7 cellular contexts compared by ENCODE assay signal in the genomic region with DNA sequence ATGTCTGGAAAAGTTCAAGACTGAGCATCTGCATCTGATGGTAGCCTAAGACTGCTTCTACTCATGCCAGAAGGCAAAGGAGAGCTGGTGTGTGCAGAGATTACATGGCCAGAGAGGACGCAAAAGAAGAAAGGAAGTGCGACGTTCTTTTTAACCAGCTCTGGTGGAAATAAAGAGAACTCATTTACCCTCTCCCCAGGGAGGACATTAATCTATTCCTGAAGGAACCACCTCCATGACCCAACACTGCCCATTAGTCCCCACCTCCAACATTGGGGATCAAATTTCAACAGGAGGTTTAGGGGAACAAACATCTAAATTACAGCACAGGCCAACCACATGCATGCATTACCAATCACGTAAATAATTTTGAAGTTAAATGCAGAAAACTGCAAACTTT. TPM values are rescaled to one million over a fixed set of nuclear protein-coding genes. Genes with fewer than 3 reads are reported as not detected.
DNase-seq lines count a peak whose midpoint lies in the region; TF ChIP-seq lines count a peak whose summit lies in the region.

No MANE protein-coding gene starts in this region.

- no peaks in the 10 kb centered on the region for H3K36me3 ChIP-seq in endodermal cell (ENCODE audit: control insufficient read depth, insufficient read depth, low read length)

- no peak overlapping the region for H3K27ac Mint-ChIP-seq in endodermal cell

- peak; percentile 5 for DNase-seq in GM12865 (ENCODE audit: low read depth)
- DNase-seq in NCI-H69 (lab: John Stamatoyannopoulos, UW) = peak; percentile 93
- peak; percentile 57 for DNase-seq in endodermal cell
- peak; percentile 15 for DNase-seq in renal cortical epithelial cell (ENCODE audit: low read depth)
- no peak for DNase-seq in stimulated activated CD4-positive, alpha-beta T cell treated with anti-CD3 and anti-CD28 coated beads, Interleukin-4, amount 100 ng/mL, for 1 hour
- no peak for DNase-seq in amniotic stem cell (lab: John Stamatoyannopoulos, UW)
- DNase-seq in posterior cingulate gyrus = no peak

- TF ChIP-seq CTCF in GM12865 (IDR thresholded peaks at IDR 0.05; ENCODE audit: insufficient read depth, low read depth, low read length, missing control alignments) = no peak
- TF ChIP-seq CTCF in endodermal cell (conservative IDR thresholded peaks at IDR 0.05) = no peak

- no peaks in the 10 kb centered on the region for H3K4me1 ChIP-seq in endodermal cell (ENCODE audit: control insufficient read depth, insufficient read depth, low read length)

- peaks cover 4% of the 10 kb centered on the region for H3K36me3 Mint-ChIP-seq in endodermal cell (ENCODE audit: low read depth)

- H3K9me3 Mint-ChIP-seq in endodermal cell = no peaks in the 10 kb centered on the region

- WGBS in endodermal cell (ENCODE audit: insufficient coverage in 1 of 2, insufficient read length in 1 of 2), 2 experiments = 14% methylated on average over 4 of the region's 4 CpGs; no CpG with 5 or more reads in 1 of the 2 experiments

- H3K4me1 Mint-ChIP-seq in endodermal cell = peaks cover 12% of the 10 kb centered on the region

- H3K4me3 Mint-ChIP-seq in endodermal cell = peak overlapping the region; percentile 84

- H3K27me3 Mint-ChIP-seq in endodermal cell (ENCODE audit: insufficient read depth) = peaks cover 19% of the 10 kb centered on the region

- peaks cover 4% of the 10 kb centered on the region for H3K27me3 ChIP-seq in endodermal cell (ENCODE audit: control insufficient read depth, insufficient read depth, low read length, poor library complexity, severe bottlenecking)

- H3K27ac ChIP-seq in endodermal cell (ENCODE audit: low read depth, low read length) = no peak overlapping the region

- H3K4me3 ChIP-seq in GM12865 (ENCODE audit: low read depth, low read length) (peak overlapping the region; percentile 96), endodermal cell (ENCODE audit: low read length) (peak overlapping the region; percentile 92)

- no peaks in the 10 kb centered on the region for H3K9me3 ChIP-seq in endodermal cell (ENCODE audit: control insufficient read depth, low read length)

- intact Hi-C loops in posterior cingulate gyrus (cut with DNase I) = loop anchor here (5.0 kb wide), 1 partner anchor 43 kb away; a partner anchor contains a TSS

- H3K9ac ChIP-seq in endodermal cell (ENCODE audit: extremely low read depth, low read length, poor library complexity, severe bottlenecking) = no peak overlapping the region

RNA-seq across cellular contexts. Expression of a gene that starts 1.5 kb away (rescaled TPM):
- total RNA-seq in endodermal cell (10 to 100 TPM; 24.5 to 28.9 TPM), renal cortical epithelial cell (49.1 and 58.6 TPM in 2 replicates)
- polyA plus RNA-seq in endodermal cell (2013, experiment 1 of 2) = 31.7 TPM
- 29.0 TPM for polyA plus RNA-seq in endodermal cell (2013, experiment 2 of 2)

RNA-seq across cellular contexts. Expression of a gene that starts 41.6 kb away (rescaled TPM):
- total RNA-seq in endodermal cell = 1 to 10 TPM in 1 of 2 donors, under 1 TPM in 1; 0.77 to 1.4 TPM
- 5.0 TPM for polyA plus RNA-seq in endodermal cell (2013, experiment 1 of 2)
- 4.9 TPM for polyA plus RNA-seq in endodermal cell (2013, experiment 2 of 2)
- 13.7 and 16.5 TPM in 2 replicates for total RNA-seq in renal cortical epithelial cell

Comparison
In these comparisons a context has a peak if more than half of its experiments do, and no peak if none do; other contexts are left out.
1. DNase-seq: peak in GM12865 (single experiment), NCI-H69 (single experiment), endodermal cell (single experiment) and renal cortical epithelial cell (single experiment); none in stimulated activated CD4-positive, alpha-beta T cell treated with anti-CD3 and anti-CD28 coated beads, Interleukin-4, amount 100 ng/mL, for 1 hour (single experiment), amniotic stem cell (single experiment) and posterior cingulate gyrus (0 of 10).